Comparison of ENCODE assay signal across 8 cellular contexts in genomic region chr12:52980773-52981423, GRCh38. TPM values are rescaled to one million over a fixed set of nuclear protein-coding genes. Genes with fewer than 3 reads are reported as not detected.
A peak's percentile ranks its signal among the peaks of the same experiment; 100 is the strongest.
DNase-seq lines count a peak whose midpoint lies in the region; ATAC-seq, FAIRE-seq and TF ChIP-seq lines count a peak whose summit lies in the region.

No MANE protein-coding gene starts in this region.

- peaks cover 13% of the 10 kb centered on the region for H3K4me1 Mint-ChIP-seq in GM23338

- in situ Hi-C loops in Caki2 (cut with HindIII; ENCODE audit: low pct_unique_long_range_greater_than_20kb, low sequenced_read_pairs): loop anchor here (25.0 kb wide), 1 partner anchor 94 kb away; no protein-coding TSS in a partner anchor

- DNase-seq in Caki2 (ENCODE audit: low read depth) (peak; percentile 94), GM23338 (ENCODE audit: low spot score) (peak; percentile 99), NCI-H1092 (lab: John Stamatoyannopoulos, UW) (peak; percentile 83), SJSA1 (ENCODE audit: low read depth in 1 of 2, low spot score in 2 of 2) (peak; percentile 85 to 88), frontal cortex (ENCODE audit: low spot score in 2 of 2) (peak; percentile 61 to 81), osteoblast (ENCODE audit: insufficient read length, low spot score, missing footprints) (peak; percentile 96), thyroid gland (peak; percentile 96 to 97)
- peak; percentile 91 for DNase-seq in activated effector memory CD4-positive, alpha-beta T cell treated with anti-CD3 and anti-CD28 coated beads, Interleukin-2, amount 50 U/mL, for 16 hours

- H3K4me3 Mint-ChIP-seq in GM23338: no peak overlapping the region; the same call in 2 of the 3 replicates

- peak; percentile 84 for ATAC-seq in GM23338

- H3K27me3 Mint-ChIP-seq in GM23338 (ENCODE audit: insufficient read depth, low read depth, poor library complexity): peaks cover 7% of the 10 kb centered on the region

- H3K27me3 ChIP-seq in GM23338 (ENCODE audit: insufficient read depth) (no peaks in the 10 kb centered on the region), SJSA1 (replicated peaks) (no peaks in the 10 kb centered on the region), osteoblast (ENCODE audit: insufficient read depth, low read length) (no peaks in the 10 kb centered on the region), thyroid gland (no peaks in the 10 kb centered on the region)

- H4K20me1 ChIP-seq in GM23338 (replicated peaks; ENCODE audit: insufficient read depth) (no peaks in the 10 kb centered on the region), osteoblast (ENCODE audit: insufficient read depth, low read length) (no peaks in the 10 kb centered on the region)

- H2AFZ ChIP-seq in GM23338: no peak overlapping the region
- peak overlapping the region; percentile 11 for H2AFZ ChIP-seq in osteoblast (ENCODE audit: low read length)

- no peak overlapping the region for H3K27ac ChIP-seq in GM23338 (ENCODE audit: low read depth)
- H3K27ac ChIP-seq in SJSA1: no peak overlapping the region
- H3K27ac ChIP-seq in osteoblast (ENCODE audit: low read depth, low read length): no peak overlapping the region
- no peak overlapping the region for H3K27ac ChIP-seq in thyroid gland

- 22 to 23% methylated on average over 11 of the region's 11 CpGs for WGBS in thyroid gland, 2 donors

- H3K9me3 ChIP-seq in SJSA1 (replicated peaks) (no peaks in the 10 kb centered on the region), osteoblast (ENCODE audit: low read depth, low read length) (no peaks in the 10 kb centered on the region), thyroid gland (no peaks in the 10 kb centered on the region)

- H3K27ac Mint-ChIP-seq in GM23338: no peak overlapping the region

- TF ChIP-seq CTCF in GM23338 (conservative IDR thresholded peaks at IDR 0.05; ENCODE audit: low read depth in 2 of 2) (peak; percentile 100), osteoblast (IDR thresholded peaks at IDR 0.05; ENCODE audit: extremely low read depth, low read depth, low read length) (peak; percentile 100), thyroid gland (IDR thresholded peaks at IDR 0.05) (peak; percentile 81 to 100 (median 97))

- no peaks in the 10 kb centered on the region; the same call in 2 of the 3 replicates for H3K9me3 Mint-ChIP-seq in GM23338

- H3K9me2 ChIP-seq in GM23338 (ENCODE audit: insufficient read depth): no peaks in the 10 kb centered on the region

- H3K4me3 ChIP-seq in GM23338 (no peak overlapping the region), SJSA1 (no peak overlapping the region), osteoblast (ENCODE audit: insufficient read depth, low read length) (no peak overlapping the region), thyroid gland (replicated peaks in 1 of 3) (no peak overlapping the region)

- TF ChIP-seq POLR2A in thyroid gland (IDR thresholded peaks at IDR 0.05): peak in 1 of 2 donors; percentile 63

- H3K4me1 ChIP-seq in GM23338 (ENCODE audit: insufficient read depth) (peaks cover 9% of the 10 kb centered on the region), SJSA1 (replicated peaks) (peaks cover 28% of the 10 kb centered on the region), osteoblast (ENCODE audit: insufficient read depth, low read length) (no peaks in the 10 kb centered on the region), thyroid gland (peaks cover 14 to 16% of the 10 kb centered on the region in 2 donors)

- H3K4me2 ChIP-seq in GM23338 (no peak overlapping the region), osteoblast (ENCODE audit: insufficient read depth, low read length) (no peak overlapping the region)

- intact Hi-C loops in thyroid gland (cut with DNase I): loop anchor here (2.0 to 5.0 kb wide), 2 partner anchors 96 to 839 kb away; no protein-coding TSS in a partner anchor

- H3F3A ChIP-seq in GM23338 (replicated peaks; ENCODE audit: low read depth): no peaks in the 10 kb centered on the region

- H3K36me3 ChIP-seq in GM23338 (ENCODE audit: insufficient read depth): no peaks in the 10 kb centered on the region
- no peaks in the 10 kb centered on the region for H3K36me3 ChIP-seq in SJSA1
- H3K36me3 ChIP-seq in osteoblast (ENCODE audit: insufficient read depth, low read length): no peaks in the 10 kb centered on the region
- H3K36me3 ChIP-seq in thyroid gland: no peaks in the 10 kb centered on the region

- no peaks in the 10 kb centered on the region for H3K36me3 Mint-ChIP-seq in GM23338 (ENCODE audit: low read depth)

- H3K79me2 ChIP-seq in GM23338 (replicated peaks; ENCODE audit: insufficient read depth): no peaks in the 10 kb centered on the region
- no peaks in the 10 kb centered on the region for H3K79me2 ChIP-seq in osteoblast (ENCODE audit: insufficient read depth, low read length)

- no peak for FAIRE-seq in frontal cortex (lab: Jason Lieb, UNC)

TF ChIP-seq in GM23338, 12 proteins besides CTCF, POLR2A, EP300 and RAD21:
- no peak for TF ChIP-seq EZH2 (IDR thresholded peaks at IDR 0.05; ENCODE audit: low read depth, unreplicated experiment)
- TF ChIP-seq JUNB (IDR thresholded peaks at IDR 0.05; ENCODE audit: unreplicated experiment): no peak
- TF ChIP-seq ZNF331 (CRISPR knock-in tag; IDR thresholded peaks at IDR 0.05; ENCODE audit: low read depth): no peak
- peak; percentile 55; the same call in 1 of the 2 replicates for TF ChIP-seq CREB1 (CRISPR knock-in tag; IDR thresholded peaks at IDR 0.05; ENCODE audit: low read depth)

RNA-seq across cellular contexts. Expression of gene EIF4B, which starts 25.4 kb away (rescaled TPM):
- total RNA-seq in Caki2 (2014; rRNA removed; shearing (Covaris generic); ENCODE audit: low replicate concordance): 834 and 874 TPM in 2 replicates
- total RNA-seq in GM23338 (2014; rRNA removed; shearing (Covaris generic)): 564 and 584 TPM in 2 replicates
- polyA plus RNA-seq in GM23338 (2016; fragmentation: Nextera tagmentation; extraction: Ambion mirVana): 130 and 141 TPM in 2 replicates
- total RNA-seq in SJSA1 (2014; rRNA removed; shearing (Covaris generic)): 263 and 304 TPM in 2 replicates
- total RNA-seq in frontal cortex: 1,330 TPM
- 1,135 and 1,332 TPM in 2 replicates for total RNA-seq in osteoblast
- 100 to 1,000 TPM; 428 to 704 (median 567) TPM for total RNA-seq in thyroid gland

RNA-seq across cellular contexts. Expression of gene KRT18, which starts 32.0 kb away (rescaled TPM):
- total RNA-seq in Caki2 (2014; rRNA removed; shearing (Covaris generic); ENCODE audit: low replicate concordance): 205 and 247 TPM in 2 replicates
- total RNA-seq in GM23338 (2014; rRNA removed; shearing (Covaris generic)): 537 and 552 TPM in 2 replicates
- polyA plus RNA-seq in GM23338 (2016; fragmentation: Nextera tagmentation; extraction: Ambion mirVana): 1,013 and 1,049 TPM in 2 replicates
- 63.9 and 81.8 TPM in 2 replicates for total RNA-seq in SJSA1 (2014; rRNA removed; shearing (Covaris generic))
- total RNA-seq in frontal cortex (2.4 TPM), osteoblast (22.4 and 61.9 TPM in 2 replicates), thyroid gland (100 to 1,000 TPM; 389 to 648 (median 540) TPM)
